ENCODE assay signal across 1 cellular context in the genomic region with DNA sequence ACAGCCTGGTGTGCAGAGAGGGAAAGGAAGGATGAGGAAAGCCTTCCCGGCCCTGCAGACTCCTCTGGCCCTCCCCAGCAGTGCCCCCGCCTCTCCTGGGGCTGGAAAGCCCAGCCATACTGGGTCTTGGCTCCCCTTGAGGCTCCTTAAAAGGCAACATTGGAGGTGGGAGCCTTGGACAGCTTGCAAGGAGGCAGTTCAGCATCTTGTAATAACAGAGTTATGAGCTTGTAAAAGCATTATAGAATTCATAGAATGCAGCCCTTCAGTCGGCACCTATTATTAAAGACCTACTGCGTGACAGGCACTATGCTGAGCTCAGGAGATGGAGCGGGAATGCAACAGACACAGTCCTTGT.
TF ChIP-seq lines count a peak whose summit lies in the region.

No MANE protein-coding gene starts in this region.

TF ChIP-seq in IMR-90, 13 proteins besides CTCF, POLR2A, EP300 and RAD21:
- no peak for TF ChIP-seq USF2 (IDR thresholded peaks at IDR 0.05; ENCODE audit: low read depth, low read length)
- TF ChIP-seq ELK1 (IDR thresholded peaks at IDR 0.05; ENCODE audit: borderline replicate concordance, low read depth, low read length), result no peak
- TF ChIP-seq RFX5 (IDR thresholded peaks at IDR 0.05; ENCODE audit: low read depth, low read length), result no peak
- TF ChIP-seq NFE2L2 (IDR thresholded peaks at IDR 0.05; ENCODE audit: low read depth, low read length), result no peak
- TF ChIP-seq FOS (IDR thresholded peaks at IDR 0.05; ENCODE audit: low read depth, low read length), result no peak
- TF ChIP-seq CHD1 (IDR thresholded peaks at IDR 0.05; ENCODE audit: low read depth, low read length), result no peak
- no peak for TF ChIP-seq RCOR1 (IDR thresholded peaks at IDR 0.05; ENCODE audit: insufficient replicate concordance, low read length)
- TF ChIP-seq CEBPB (IDR thresholded peaks at IDR 0.05; ENCODE audit: low read depth, low read length), result no peak
- no peak for TF ChIP-seq SMC3 (IDR thresholded peaks at IDR 0.05; ENCODE audit: low read depth, low read length)
- no peak for TF ChIP-seq BHLHE40 (IDR thresholded peaks at IDR 0.05; ENCODE audit: low read depth, low read length)
- no peak for TF ChIP-seq MXI1 (IDR thresholded peaks at IDR 0.05; ENCODE audit: borderline replicate concordance, low read depth, low read length)
- TF ChIP-seq MAZ (IDR thresholded peaks at IDR 0.05; ENCODE audit: borderline replicate concordance, low read depth, low read length), result no peak
- no peak for TF ChIP-seq MAFK (IDR thresholded peaks at IDR 0.05; ENCODE audit: low read depth, low read length)
